Comparison of ENCODE assay signal across 8 cellular contexts in the genomic region with DNA sequence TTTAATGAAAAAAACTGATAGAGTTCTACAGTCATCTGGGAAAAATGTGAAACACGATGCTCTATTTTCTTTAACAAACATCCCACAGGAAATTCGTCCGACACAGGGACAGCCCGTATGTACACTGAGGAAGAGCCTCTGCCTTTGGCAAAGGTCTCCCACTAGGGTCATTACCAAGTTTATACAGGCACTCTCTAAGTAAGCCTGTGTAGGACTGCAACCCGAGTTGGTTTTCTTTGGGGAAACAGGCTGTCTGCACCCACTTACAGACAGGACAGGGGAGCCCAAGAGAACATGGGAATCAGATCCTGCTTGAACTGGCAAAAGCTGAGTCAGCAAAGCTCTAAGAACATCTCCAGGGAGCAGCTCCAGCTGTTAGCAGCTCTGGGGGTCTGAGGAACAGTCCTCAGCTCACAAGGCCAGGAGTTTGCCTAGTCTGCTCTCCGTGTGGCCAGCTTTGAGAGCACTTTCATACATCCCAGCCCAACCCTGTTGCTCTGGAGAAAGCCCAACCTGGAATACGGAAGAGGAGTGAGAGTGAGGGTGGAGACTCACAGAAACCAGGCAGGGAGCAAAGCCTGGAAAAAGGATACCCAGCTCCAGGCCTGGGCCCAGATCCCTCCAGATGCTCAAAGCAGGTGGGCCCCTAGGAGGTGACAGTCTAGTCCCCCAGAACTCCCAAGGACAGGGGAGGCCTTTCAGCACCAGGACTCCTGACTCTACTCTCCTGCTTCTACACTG. TPM values are rescaled to one million over a fixed set of nuclear protein-coding genes. Genes with fewer than 3 reads are reported as not detected.
DNase-seq lines count a peak whose midpoint lies in the region; ATAC-seq, FAIRE-seq and TF ChIP-seq lines count a peak whose summit lies in the region.

No MANE protein-coding gene starts in this region.

- FAIRE-seq in GM12891 (lab: Jason Lieb, UNC): no peak

- WGBS in lung, 2 donors: 19 to 35% methylated on average over 7 of the region's 7 CpGs
- WGBS in thyroid gland, 2 donors: 4 to 5% methylated on average over 7 of the region's 7 CpGs

- no TSS peak for BruUV-seq in OCI-LY7 (replicated peaks; lab: Mats Ljungman, UMichigan)

- no peaks in the 10 kb centered on the region for H3K9me2 ChIP-seq in OCI-LY7 (ENCODE audit: insufficient read depth, low read length)

- H3K9me3 Mint-ChIP-seq in activated CD4-positive, alpha-beta T cell treated with anti-CD3 and anti-CD28 coated beads for 36 hours (ENCODE audit: low read depth): no peaks in the 10 kb centered on the region

- TF ChIP-seq CTCF in OCI-LY7 (conservative IDR thresholded peaks at IDR 0.05; ENCODE audit: low read length) (no peak), lung (IDR thresholded peaks at IDR 0.05; ENCODE audit: control extremely low read depth, extremely low read depth) (no peak), thyroid gland (IDR thresholded peaks at IDR 0.05) (peak in 1 of 6 experiments; percentile 15)

- peaks cover 12% of the 10 kb centered on the region for H3K36me3 Mint-ChIP-seq in activated CD4-positive, alpha-beta T cell treated with anti-CD3 and anti-CD28 coated beads for 36 hours (ENCODE audit: low read depth)

- peaks cover 56% of the 10 kb centered on the region for H3K4me1 Mint-ChIP-seq in activated CD4-positive, alpha-beta T cell treated with anti-CD3 and anti-CD28 coated beads for 36 hours

- H3K4me3 ChIP-seq in OCI-LY7 (ENCODE audit: low read depth, low read length, poor library complexity, severe bottlenecking) (peak overlapping the region; percentile 89), lung (peak overlapping the region; percentile 7), thyroid gland (replicated peaks in 1 of 3) (peak overlapping the region in 1 of 3 donors; percentile 60)

- peak overlapping the region; percentile 70 for H3K27ac Mint-ChIP-seq in activated CD4-positive, alpha-beta T cell treated with anti-CD3 and anti-CD28 coated beads for 36 hours

- no peak for DNase-seq in activated CD4-positive, alpha-beta T cell treated with anti-CD3 and anti-CD28 coated beads for 36 hours
- no peak for DNase-seq in activated CD4-positive, alpha-beta T cell treated with anti-CD3 and anti-CD28 coated beads for 4 hours
- DNase-seq in OCI-LY7 (ENCODE audit: low spot score): no peak
- DNase-seq in dermis blood vessel endothelial cell: peak; percentile 85
- DNase-seq in lung (ENCODE audit: low spot score): peak; percentile 60
- peak; percentile 83 to 84 for DNase-seq in thyroid gland
- DNase-seq in GM12891 (ENCODE audit: insufficient read length, low spot score): no peak

- intact Hi-C loops in activated CD4-positive, alpha-beta T cell treated with anti-CD3 and anti-CD28 coated beads for 36 hours (cut with DNase I, micrococcal nuclease): loop anchor here in 1 of 2 experiments (2.0 to 10.0 kb wide), 4 partner anchors 25 to 651 kb away; a partner anchor contains a TSS
- intact Hi-C loops in OCI-LY7 (cut with micrococcal nuclease; ENCODE audit: unreplicated experiment) (no loop called here), thyroid gland (cut with DNase I) (no loop called here)

- H3K4me3 Mint-ChIP-seq in activated CD4-positive, alpha-beta T cell treated with anti-CD3 and anti-CD28 coated beads for 36 hours: peak overlapping the region; percentile 95

- ATAC-seq in activated CD4-positive, alpha-beta T cell treated with anti-CD3 and anti-CD28 coated beads for 36 hours: no peak
- ATAC-seq in lung (ENCODE audit: insufficient read depth, low FRiP score) (peak; percentile 49), GM18867 (IDR thresholded peaks at IDR 0.05; ENCODE audit: unreplicated experiment) (no peak)

- H3K4me1 ChIP-seq in OCI-LY7 (ENCODE audit: insufficient read depth, low read length, poor library complexity, severe bottlenecking) (peaks cover 38% of the 10 kb centered on the region), lung (ENCODE audit: control insufficient read depth in 2 of 2, insufficient read depth in 2 of 2, low read length in 2 of 2) (peaks cover 11% of the 10 kb centered on the region in 2 donors), thyroid gland (peaks cover 34 to 54% of the 10 kb centered on the region in 2 donors)

- peaks cover 16% of the 10 kb centered on the region; the same call in 1 of the 2 replicates for H3K36me3 ChIP-seq in OCI-LY7 (ENCODE audit: insufficient read depth, low read length)
- H3K36me3 ChIP-seq in lung (ENCODE audit: control insufficient read depth in 2 of 2, insufficient read depth in 2 of 2, low read length in 2 of 2): no peaks in the 10 kb centered on the region
- no peaks in the 10 kb centered on the region for H3K36me3 ChIP-seq in thyroid gland

- H3K27ac ChIP-seq in OCI-LY7 (ENCODE audit: low read depth, low read length, poor library complexity, severe bottlenecking) (no peak overlapping the region), lung (ENCODE audit: low read depth in 1 of 2, low read length in 1 of 2) (peak overlapping the region; percentile 54 to 93), thyroid gland (peak overlapping the region; percentile 75 to 95 (median 91))

- peak in 1 of 2 donors; percentile 55 for TF ChIP-seq POLR2A in thyroid gland (IDR thresholded peaks at IDR 0.05)
- no peak for TF ChIP-seq POLR2A in GM12891 (IDR thresholded peaks at IDR 0.05; ENCODE audit: low read depth, low read length)

- CTCF ChIA-PET in activated CD4-positive, alpha-beta T cell treated with anti-CD3 and anti-CD28 coated beads for 36 hours (lab: Charles Lee): interaction anchor here (0.6 to 1.3 kb wide), 2 partner anchors 26 to 54 kb away, joined by 4 to 7 read pairs; no protein-coding TSS in a partner anchor
- CTCF ChIA-PET in OCI-LY7 (lab: Charles Lee; ENCODE audit: unreplicated experiment): no interaction called here

- H3K79me2 ChIP-seq in OCI-LY7 (ENCODE audit: insufficient read depth, low read depth, low read length): peaks cover 60% of the 10 kb centered on the region

- H3K4me2 ChIP-seq in OCI-LY7 (ENCODE audit: low read length): peak overlapping the region; percentile 96

- H3K9me3 ChIP-seq in OCI-LY7 (ENCODE audit: low read length) (no peaks in the 10 kb centered on the region), lung (ENCODE audit: control insufficient read depth in 2 of 2, insufficient read depth in 1 of 2, low read length in 1 of 2) (no peaks in the 10 kb centered on the region), thyroid gland (no peaks in the 10 kb centered on the region)

- H3K27me3 ChIP-seq in lung (ENCODE audit: control insufficient read depth, insufficient read depth) (no peaks in the 10 kb centered on the region), thyroid gland (no peaks in the 10 kb centered on the region)

- H4K20me1 ChIP-seq in OCI-LY7 (ENCODE audit: insufficient read depth, low read length): 0 out of 2 replicates have a peak, but pooled peaks cover 7% of the 10 kb centered on the region

- POLR2A ChIA-PET in activated CD4-positive, alpha-beta T cell treated with anti-CD3 and anti-CD28 coated beads for 36 hours (lab: Charles Lee): interaction anchor here (0.7 to 1.2 kb wide), 4 partner anchors 14 to 28 kb away, joined by 3 to 6 read pairs (median 4); no protein-coding TSS in a partner anchor
- POLR2A ChIA-PET in OCI-LY7 (lab: Charles Lee): interaction anchor here (1.2 to 1.4 kb wide), 2 partner anchors 13 to 17 kb away, joined by 3 read pairs; no protein-coding TSS in a partner anchor

- no peak overlapping the region for H2AFZ ChIP-seq in OCI-LY7 (ENCODE audit: low read length)

- H3K27me3 Mint-ChIP-seq in activated CD4-positive, alpha-beta T cell treated with anti-CD3 and anti-CD28 coated beads for 36 hours: no peaks in the 10 kb centered on the region

TF ChIP-seq in GM12891, 5 proteins besides CTCF, POLR2A, EP300 and RAD21:
- TF ChIP-seq POLR2AphosphoS5 (IDR thresholded peaks at IDR 0.05; ENCODE audit: low read depth, low read length): no peak
- no peak for TF ChIP-seq POU2F2 (IDR thresholded peaks at IDR 0.05; ENCODE audit: low read depth, low read length)
- TF ChIP-seq SPI1 (IDR thresholded peaks at IDR 0.05; ENCODE audit: low read depth, low read length): no peak
- no peak for TF ChIP-seq PAX5 (IDR thresholded peaks at IDR 0.05; ENCODE audit: insufficient read depth, low read length, severe bottlenecking)
- TF ChIP-seq TAF1 (IDR thresholded peaks at IDR 0.05; ENCODE audit: low read depth, low read length): no peak

RNA-seq across cellular contexts. Expression of a gene that starts 1.9 kb away (rescaled TPM):
- 10 to 100 TPM; 49.3 to 52.0 TPM for total RNA-seq in activated CD4-positive, alpha-beta T cell treated with anti-CD3 and anti-CD28 coated beads for 36 hours
- total RNA-seq in OCI-LY7 (2014; rRNA removed; shearing (Covaris generic)): 22.8 and 30.9 TPM in 2 replicates
- 38.2 and 41.5 TPM in 2 replicates for total RNA-seq in OCI-LY7 (2022)
- 26.2 and 43.8 TPM in 2 replicates for total RNA-seq in dermis blood vessel endothelial cell
- total RNA-seq in lung: 10 to 100 TPM; 54.5 to 62.9 TPM
- 10 to 100 TPM; 21.8 to 23.3 TPM for polyA plus RNA-seq in lung
- 10 to 100 TPM; 32.8 to 54.0 (median 40.1) TPM for total RNA-seq in thyroid gland
- polyA plus RNA-seq in GM12891 (2012; ENCODE audit: low read depth, missing spikeins): 19.7 TPM

RNA-seq across cellular contexts. Expression of a gene that starts 16.7 kb away (rescaled TPM):
- not detected for total RNA-seq in activated CD4-positive, alpha-beta T cell treated with anti-CD3 and anti-CD28 coated beads for 36 hours
- total RNA-seq in OCI-LY7 (2014; rRNA removed; shearing (Covaris generic)): not detected in 2 replicates
- total RNA-seq in OCI-LY7 (2022) (not detected in 2 replicates), dermis blood vessel endothelial cell (not detected in 2 replicates), lung (under 1 TPM in 1 of 2 donors, not detected in 1; 0.25 TPM), thyroid gland (not detected)
- under 1 TPM in 1 of 2 donors, not detected in 1; 0.04 TPM for polyA plus RNA-seq in lung
- polyA plus RNA-seq in GM12891 (2012; ENCODE audit: low read depth, missing spikeins): not detected

RNA-seq across cellular contexts. Expression of a gene that starts 55.6 kb away (rescaled TPM):
- 1 to 10 TPM in 1 of 2 experiments, under 1 TPM in 1; 0.91 to 1.2 TPM for total RNA-seq in activated CD4-positive, alpha-beta T cell treated with anti-CD3 and anti-CD28 coated beads for 36 hours
- total RNA-seq in OCI-LY7 (2014; rRNA removed; shearing (Covaris generic)): 2.2 and 5.0 TPM in 2 replicates
- 0.35 and 0.36 TPM in 2 replicates for total RNA-seq in OCI-LY7 (2022)
- total RNA-seq in dermis blood vessel endothelial cell: 1.5 and 2.5 TPM in 2 replicates
- 1 to 10 TPM; 2.8 to 9.8 TPM for total RNA-seq in lung
- 1 to 10 TPM in 1 of 2 donors, under 1 TPM in 1; 0.95 to 1.5 TPM for polyA plus RNA-seq in lung
- total RNA-seq in thyroid gland: 1 to 10 TPM; 4.1 to 7.5 (median 4.9) TPM
- polyA plus RNA-seq in GM12891 (2012; ENCODE audit: low read depth, missing spikeins): 1.8 TPM

Comparison
In these comparisons a context has a peak if more than half of its experiments do, and no peak if none do; other contexts are left out.
1. DNase-seq: peak in dermis blood vessel endothelial cell (single experiment), lung (single experiment) and thyroid gland (2 of 2); none in activated CD4-positive, alpha-beta T cell treated with anti-CD3 and anti-CD28 coated beads for 36 hours (single experiment), activated CD4-positive, alpha-beta T cell treated with anti-CD3 and anti-CD28 coated beads for 4 hours (0 of 2), OCI-LY7 (single experiment) and GM12891 (single experiment).